18 cellular contexts compared by ENCODE assay signal in the genomic region with DNA sequence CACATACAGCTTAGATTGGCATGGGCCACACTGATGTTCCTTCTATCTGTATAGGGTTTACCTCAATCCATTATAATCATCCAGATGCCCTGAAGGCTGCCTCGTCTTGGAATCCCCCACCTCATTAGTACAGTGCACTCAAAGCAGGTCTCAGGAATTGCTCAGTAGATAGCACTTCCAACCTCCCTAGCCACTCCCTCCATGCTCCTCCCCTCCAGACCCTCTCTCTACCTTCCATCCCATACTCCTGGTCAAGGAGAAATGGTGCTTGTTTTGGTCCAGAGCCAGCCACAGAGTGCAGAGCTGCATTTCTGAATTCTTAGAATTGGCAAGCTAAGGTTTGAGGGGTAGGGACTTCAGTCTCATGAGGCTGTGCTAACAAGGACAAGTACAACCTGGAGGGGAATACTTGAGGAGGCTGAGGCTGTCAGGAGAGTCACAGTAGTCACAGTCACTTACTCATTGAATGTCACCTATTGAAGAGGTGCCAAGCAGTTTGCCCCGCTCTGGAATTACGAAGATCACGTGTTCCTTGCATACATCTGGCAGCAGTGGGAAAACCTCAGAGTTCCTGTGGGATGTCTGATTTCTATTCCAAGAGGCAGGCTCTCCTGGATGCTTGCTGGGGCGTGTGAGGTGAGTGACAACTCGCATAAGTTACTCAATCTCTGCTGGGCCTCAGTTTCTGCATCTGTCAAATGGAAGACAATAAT.
DNase-seq lines count a peak whose midpoint lies in the region; ATAC-seq and TF ChIP-seq lines count a peak whose summit lies in the region.
"Had no signal": no experiment of that assay in that cellular context is flagged by ENCODE, and none has a peak within 500 bp of the region (broad histone marks: within the 10 kb centered on the region; RNA-seq: fewer than 3 reads in every experiment).

No MANE protein-coding gene starts in this region.

- peak; percentile 28 for ATAC-seq in stimulated activated naive CD8-positive, alpha-beta T cell treated with anti-CD3 and anti-CD28 coated beads, Interleukin-15, Interleukin-2, amounts not matched to agents 100 U/mL and 50 U/mL, for 24 hours
- no peak for ATAC-seq in stimulated activated naive CD8-positive, alpha-beta T cell treated with anti-CD3 and anti-CD28 coated beads, Interleukin-15, amount 100 ng/mL, for 72 hours
- no peak for ATAC-seq in T-helper 17 cell
- no peak for ATAC-seq in activated CD8-positive, alpha-beta memory T cell treated with anti-CD3 and anti-CD28 coated beads, Interleukin-2, amount 10 ng/mL, durations not matched to agents 7 days and 5 days
- ATAC-seq in GM19467 (IDR thresholded peaks at IDR 0.05; ENCODE audit: unreplicated experiment), result no peak

- peaks cover 18% of the 10 kb centered on the region for H3K36me3 Mint-ChIP-seq in T-helper 17 cell (ENCODE audit: low read depth)
- peaks cover 39% of the 10 kb centered on the region for H3K36me3 Mint-ChIP-seq in activated CD8-positive, alpha-beta memory T cell treated with anti-CD3 and anti-CD28 coated beads, Interleukin-2, amount 10 ng/mL, durations not matched to agents 7 days and 5 days

- H3K4me3 Mint-ChIP-seq in stimulated activated naive CD8-positive, alpha-beta T cell treated with anti-CD3 and anti-CD28 coated beads, Interleukin-15, amount 100 ng/mL, for 72 hours, result no peak overlapping the region
- no peak overlapping the region for H3K4me3 Mint-ChIP-seq in T-helper 17 cell
- H3K4me3 Mint-ChIP-seq in activated CD8-positive, alpha-beta memory T cell treated with anti-CD3 and anti-CD28 coated beads, Interleukin-2, amount 10 ng/mL, durations not matched to agents 7 days and 5 days, result no peak overlapping the region
- H3K4me3 Mint-ChIP-seq: nephron had no signal

- no peak for DNase-seq in stimulated activated naive CD8-positive, alpha-beta T cell treated with anti-CD3 and anti-CD28 coated beads, Interleukin-15, Interleukin-2, amounts not matched to agents 100 U/mL and 50 U/mL, for 24 hours
- DNase-seq in stimulated activated naive CD8-positive, alpha-beta T cell treated with anti-CD3 and anti-CD28 coated beads, Interleukin-15, amount 100 ng/mL, for 72 hours, result no peak
- no peak for DNase-seq in T-helper 17 cell
- DNase-seq in foreskin fibroblast, result peak; percentile 48 to 53
- no peak for DNase-seq in activated CD8-positive, alpha-beta memory T cell treated with anti-CD3 and anti-CD28 coated beads, Interleukin-2, amount 10 ng/mL, durations not matched to agents 7 days and 5 days
- DNase-seq in colonic mucosa, result no peak
- DNase-seq in NCI-H524 treated with DMSO at 0.1 percent for 48 hours (lab: John Stamatoyannopoulos, UW), result no peak
- DNase-seq: ACHN; activated CD4-positive, CD25-positive, alpha-beta regulatory T cell; amygdala; DMS53; effector CD8-positive, alpha-beta T cell; H7; left cardiac atrium; NCI-H2171 had no signal

- peak overlapping the region in 1 of 2 donors; percentile 14 for H3K27ac Mint-ChIP-seq in stimulated activated naive CD8-positive, alpha-beta T cell treated with anti-CD3 and anti-CD28 coated beads, Interleukin-15, amount 100 ng/mL, for 72 hours
- H3K27ac Mint-ChIP-seq in T-helper 17 cell, result peak overlapping the region; percentile 63
- H3K27ac Mint-ChIP-seq in activated CD8-positive, alpha-beta memory T cell treated with anti-CD3 and anti-CD28 coated beads, Interleukin-2, amount 10 ng/mL, durations not matched to agents 7 days and 5 days, result no peak overlapping the region
- H3K27ac Mint-ChIP-seq: nephron had no signal

- H3K4me1 ChIP-seq in colonic mucosa, result no peaks in the 10 kb centered on the region

- H3K9me3 Mint-ChIP-seq in stimulated activated naive CD8-positive, alpha-beta T cell treated with anti-CD3 and anti-CD28 coated beads, Interleukin-15, amount 100 ng/mL, for 72 hours, result no peaks in the 10 kb centered on the region
- no peaks in the 10 kb centered on the region for H3K9me3 Mint-ChIP-seq in activated CD8-positive, alpha-beta memory T cell treated with anti-CD3 and anti-CD28 coated beads, Interleukin-2, amount 10 ng/mL, durations not matched to agents 7 days and 5 days (ENCODE audit: low read depth)

- TF ChIP-seq CTCF in foreskin fibroblast (IDR thresholded peaks at IDR 0.05; ENCODE audit: low read depth, low read length), result no peak
- TF ChIP-seq CTCF in colonic mucosa (IDR thresholded peaks at IDR 0.05), result no peak

- H3K4me3 ChIP-seq in foreskin fibroblast (ENCODE audit: low read depth in 1 of 2, low read length in 2 of 2) (no peak overlapping the region), colonic mucosa (no peak overlapping the region)
- H3K4me3 ChIP-seq: thoracic aorta had no signal

- H3K9me3 ChIP-seq in T-helper 17 cell (ENCODE audit: control insufficient read depth, low read length, poor library complexity, severe bottlenecking) (no peaks in the 10 kb centered on the region), colonic mucosa (no peaks in the 10 kb centered on the region)
- H3K9me3 ChIP-seq: thoracic aorta had no signal

- CTCF ChIA-PET in activated CD8-positive, alpha-beta memory T cell treated with anti-CD3 and anti-CD28 coated beads, Interleukin-2, amount 10 ng/mL, durations not matched to agents 7 days and 5 days (lab: Charles Lee), result no interaction called here

- peaks cover 7% of the 10 kb centered on the region for H3K4me1 Mint-ChIP-seq in stimulated activated naive CD8-positive, alpha-beta T cell treated with anti-CD3 and anti-CD28 coated beads, Interleukin-15, amount 100 ng/mL, for 72 hours
- peaks cover 15% of the 10 kb centered on the region for H3K4me1 Mint-ChIP-seq in T-helper 17 cell
- peaks cover 6% of the 10 kb centered on the region for H3K4me1 Mint-ChIP-seq in activated CD8-positive, alpha-beta memory T cell treated with anti-CD3 and anti-CD28 coated beads, Interleukin-2, amount 10 ng/mL, durations not matched to agents 7 days and 5 days

- H3K27me3 ChIP-seq in colonic mucosa, result no peaks in the 10 kb centered on the region

- no peaks in the 10 kb centered on the region for H3K36me3 ChIP-seq in colonic mucosa

- H3K9ac ChIP-seq in colonic mucosa (ENCODE audit: low read depth in 2 of 2, low read length in 2 of 2), result no peak overlapping the region

- H3K27ac ChIP-seq in colonic mucosa, result no peak overlapping the region
- H3K27ac ChIP-seq: thoracic aorta had no signal

- intact Hi-C loops in colonic mucosa (cut with DNase I), result no loop called here

- no peaks in the 10 kb centered on the region for H3K27me3 Mint-ChIP-seq in stimulated activated naive CD8-positive, alpha-beta T cell treated with anti-CD3 and anti-CD28 coated beads, Interleukin-15, amount 100 ng/mL, for 72 hours
- no peaks in the 10 kb centered on the region for H3K27me3 Mint-ChIP-seq in T-helper 17 cell
- H3K27me3 Mint-ChIP-seq in activated CD8-positive, alpha-beta memory T cell treated with anti-CD3 and anti-CD28 coated beads, Interleukin-2, amount 10 ng/mL, durations not matched to agents 7 days and 5 days, result no peaks in the 10 kb centered on the region

Comparison
In these comparisons a context has a peak if more than half of its experiments do, and no peak if none do; other contexts are left out.
1. DNase-seq: peak in foreskin fibroblast (2 of 2); none in stimulated activated naive CD8-positive, alpha-beta T cell treated with anti-CD3 and anti-CD28 coated beads, Interleukin-15, Interleukin-2, amounts not matched to agents 100 U/mL and 50 U/mL, for 24 hours (single experiment), stimulated activated naive CD8-positive, alpha-beta T cell treated with anti-CD3 and anti-CD28 coated beads, Interleukin-15, amount 100 ng/mL, for 72 hours (0 of 2), T-helper 17 cell (0 of 3), activated CD8-positive, alpha-beta memory T cell treated with anti-CD3 and anti-CD28 coated beads, Interleukin-2, amount 10 ng/mL, durations not matched to agents 7 days and 5 days (single experiment), colonic mucosa (single experiment) and NCI-H524 treated with DMSO at 0.1 percent for 48 hours (single experiment).